In genomic region chr16:67665598-67665997, GRCh38 we compare ENCODE assay signal across 7 cellular contexts. TPM values are rescaled to one million over a fixed set of nuclear protein-coding genes. Genes with fewer than 3 reads are reported as not detected.
DNase-seq lines count a peak whose midpoint lies in the region; ATAC-seq and TF ChIP-seq lines count a peak whose summit lies in the region.
"Had no signal": no experiment of that assay in that cellular context is flagged by ENCODE, and none has a peak within 500 bp of the region (broad histone marks: within the 10 kb centered on the region; RNA-seq: fewer than 3 reads in every experiment).

No MANE protein-coding gene starts in this region.

- peaks cover 0 to 48% (median 32%) of the 10 kb centered on the region in 4 donors for H3K4me1 ChIP-seq in tibial nerve

- H3K4me3 Mint-ChIP-seq in activated naive CD4-positive, alpha-beta T cell treated with anti-CD3 and anti-CD28 coated beads, Interleukin-2, amount 10 ng/mL, durations not matched to agents 7 days and 5 days = peak overlapping the region; percentile 69

- H3K36me3 Mint-ChIP-seq in activated naive CD4-positive, alpha-beta T cell treated with anti-CD3 and anti-CD28 coated beads, Interleukin-2, amount 10 ng/mL, durations not matched to agents 7 days and 5 days = peaks cover 9% of the 10 kb centered on the region

- 68 to 72% methylated on average over 5 of the region's 5 CpGs for WGBS in tibial nerve, 2 donors

- DNase-seq in activated naive CD4-positive, alpha-beta T cell treated with anti-CD3 and anti-CD28 coated beads, Interleukin-2, amount 10 ng/mL, durations not matched to agents 7 days and 5 days = no peak
- DNase-seq in activated naive CD4-positive, alpha-beta T cell (lab: John Stamatoyannopoulos, UW) = no peak
- DNase-seq in fibroblast of pulmonary artery (ENCODE audit: low read depth) = no peak
- no peak for DNase-seq in tibial nerve (ENCODE audit: low spot score in 2 of 2)
- no peak for DNase-seq in left colon
- DNase-seq in T1000 (lab: John Stamatoyannopoulos, UW) = no peak
- DNase-seq: KG1 had no signal

- CTCF ChIA-PET in activated naive CD4-positive, alpha-beta T cell treated with anti-CD3 and anti-CD28 coated beads, Interleukin-2, amount 10 ng/mL, durations not matched to agents 7 days and 5 days (lab: Charles Lee) = interaction anchor here (1.7 to 10.0 kb wide), 4 partner anchors 21 to 143 kb away, joined by 4 to 151 read pairs (median 50); partner anchors contain the start of gene CARMIL2

- peak overlapping the region; percentile 63 for H3K4me3 ChIP-seq in fibroblast of pulmonary artery (replicated peaks; ENCODE audit: low read depth, low read length)
- H3K4me3 ChIP-seq in tibial nerve = peak overlapping the region in 3 of 4 donors; percentile 67 to 83 (median 79)

- ATAC-seq in left colon = no peak

- no peaks in the 10 kb centered on the region for H3K27me3 ChIP-seq in tibial nerve

- H3K4me1 Mint-ChIP-seq in activated naive CD4-positive, alpha-beta T cell treated with anti-CD3 and anti-CD28 coated beads, Interleukin-2, amount 10 ng/mL, durations not matched to agents 7 days and 5 days = peaks cover 41% of the 10 kb centered on the region

- peak overlapping the region in 3 of 4 donors; percentile 90 to 95 (median 91) for H3K27ac ChIP-seq in tibial nerve

- intact Hi-C loops in left colon (cut with DNase I, micrococcal nuclease) = loop anchor here in 1 of 2 donors (5.0 kb wide), 1 partner anchor 143 kb away; no protein-coding TSS in a partner anchor

- H3K9me3 Mint-ChIP-seq in activated naive CD4-positive, alpha-beta T cell treated with anti-CD3 and anti-CD28 coated beads, Interleukin-2, amount 10 ng/mL, durations not matched to agents 7 days and 5 days = no peaks in the 10 kb centered on the region

- peaks cover 4% of the 10 kb centered on the region for H3K27me3 Mint-ChIP-seq in activated naive CD4-positive, alpha-beta T cell treated with anti-CD3 and anti-CD28 coated beads, Interleukin-2, amount 10 ng/mL, durations not matched to agents 7 days and 5 days

- TF ChIP-seq EP300 in tibial nerve (IDR thresholded peaks at IDR 0.05) = no peak

- no peak overlapping the region for H3K27ac Mint-ChIP-seq in activated naive CD4-positive, alpha-beta T cell treated with anti-CD3 and anti-CD28 coated beads, Interleukin-2, amount 10 ng/mL, durations not matched to agents 7 days and 5 days

- TF ChIP-seq CTCF in fibroblast of pulmonary artery (IDR thresholded peaks at IDR 0.05; ENCODE audit: low read length, missing control alignments) = no peak
- no peak for TF ChIP-seq CTCF in tibial nerve (IDR thresholded peaks at IDR 0.05)

- H3K9me3 ChIP-seq in tibial nerve = no peaks in the 10 kb centered on the region

- TF ChIP-seq POLR2A in tibial nerve (IDR thresholded peaks at IDR 0.05) = no peak

- H3K36me3 ChIP-seq in tibial nerve = peaks cover 0 to 32% (median 0%) of the 10 kb centered on the region in 3 donors

RNA-seq across cellular contexts. Expression of gene ENKD1, which starts 1.0 kb away (rescaled TPM):
- total RNA-seq in tibial nerve (10 to 100 TPM; 32.6 to 53.8 (median 45.6) TPM), left colon (1 to 10 TPM; 7.4 to 9.0 TPM)

RNA-seq across cellular contexts. Expression of gene C16orf86, which starts 1.0 kb away (rescaled TPM):
- total RNA-seq in tibial nerve (10 to 100 TPM; 15.9 to 31.2 (median 25.5) TPM), left colon (1 to 10 TPM in 1 of 2 donors, under 1 TPM in 1; 0.92 to 1.5 TPM)

RNA-seq across cellular contexts. Expression of gene PARD6A, which starts 4.8 kb away (rescaled TPM):
- 10 to 100 TPM in 2 of 4 donors, 1 to 10 TPM in 2; 3.7 to 16.2 (median 9.9) TPM for total RNA-seq in tibial nerve
- total RNA-seq in left colon = 1 to 10 TPM; 4.1 to 4.4 TPM

RNA-seq across cellular contexts. Expression of gene ACD, which starts 5.5 kb away (rescaled TPM):
- total RNA-seq in tibial nerve (10 to 100 TPM; 18.0 to 32.3 (median 20.7) TPM), left colon (1 to 10 TPM; 8.8 to 9.7 TPM)

RNA-seq across cellular contexts. Expression of gene CARMIL2, which starts 20.7 kb away (rescaled TPM):
- total RNA-seq in tibial nerve = 1 to 10 TPM in 3 of 4 donors, under 1 TPM in 1; 0.66 to 6.5 (median 1.7) TPM
- total RNA-seq in left colon = 1 to 10 TPM; 2.1 to 3.7 TPM

Comparison
In these comparisons a context has a peak if more than half of its experiments do, and no peak if none do; other contexts are left out.
1. RNA of gene C16orf86, which starts 1.0 kb away (total RNA-seq): 15.9 to 31.2 TPM in tibial nerve; 0.92 to 1.5 TPM in left colon; every median in the first group is over 4 times any median in the second.